ENCODE assay signal across 8 cellular contexts in genomic region chr22:31148953-31149627, GRCh38. TPM values are rescaled to one million over a fixed set of nuclear protein-coding genes. Genes with fewer than 3 reads are reported as not detected.
A peak's percentile ranks its signal among the peaks of the same experiment; 100 is the strongest.
DNase-seq lines count a peak whose midpoint lies in the region; ATAC-seq and TF ChIP-seq lines count a peak whose summit lies in the region.

No MANE protein-coding gene starts in this region.

- DNase-seq in CD1c-positive myeloid dendritic cell (ENCODE audit: extremely low spot score) (peak; percentile 50), HEK293T (ENCODE audit: extremely low spot score) (peak; percentile 94), NCI-H774 (lab: John Stamatoyannopoulos, UW) (peak; percentile 25), foreskin fibroblast (peak; percentile 65 to 87), activated gamma-delta T cell treated with Interleukin-2 at 50 U/mL for 16 hours (no peak)
- DNase-seq in activated T-cell treated with anti-CD3 and anti-CD28 coated beads, Interleukin-2, amount 50 U/mL, for 4 hours: no peak

- peaks cover 4% of the 10 kb centered on the region for H3K9me3 Mint-ChIP-seq in activated T-cell treated with anti-CD3 and anti-CD28 coated beads, Interleukin-2, amount 50 U/mL, for 4 hours

- POLR2A ChIA-PET in HEK293T (lab: Yijun Ruan, JAX): interaction anchor here (0.5 kb wide), 1 partner anchor 68 kb away, joined by 3 read pairs; the partner anchor contains the start of gene SMTN

- no peaks in the 10 kb centered on the region for H4K20me1 ChIP-seq in neural cell (ENCODE audit: insufficient read depth)

- TF ChIP-seq RAD21 in neural cell (conservative IDR thresholded peaks at IDR 0.05): peak; percentile 78

- H3F3A ChIP-seq in neural cell (ENCODE audit: insufficient read depth, low read length, poor library complexity, severe bottlenecking): no peaks in the 10 kb centered on the region

- TF ChIP-seq CTCF in foreskin fibroblast (IDR thresholded peaks at IDR 0.05; ENCODE audit: low read depth, low read length) (peak; percentile 99), neural cell (IDR thresholded peaks at IDR 0.05; ENCODE audit: poor library complexity, severe bottlenecking) (peak; percentile 67)

- peak; percentile 48 to 62 for ATAC-seq in activated T-cell treated with anti-CD3 and anti-CD28 coated beads, Interleukin-2, amount 50 U/mL, for 4 hours
- no peak for ATAC-seq in GM18907 (IDR thresholded peaks at IDR 0.05; ENCODE audit: unreplicated experiment)

- no peaks in the 10 kb centered on the region for H3K9me3 ChIP-seq in neural cell (ENCODE audit: low read length)

- no peak overlapping the region for H3K27ac ChIP-seq in neural cell (ENCODE audit: low read length)

- H3K4me1 Mint-ChIP-seq in activated T-cell treated with anti-CD3 and anti-CD28 coated beads, Interleukin-2, amount 50 U/mL, for 4 hours (ENCODE audit: low read depth): no peaks in the 10 kb centered on the region

- peaks cover 7% of the 10 kb centered on the region for H3K27me3 Mint-ChIP-seq in activated T-cell treated with anti-CD3 and anti-CD28 coated beads, Interleukin-2, amount 50 U/mL, for 4 hours (ENCODE audit: low read depth)

- no peak overlapping the region for H2AFZ ChIP-seq in neural cell (ENCODE audit: low read depth, low read length)

- CTCF ChIA-PET in HEK293T (lab: Yijun Ruan, JAX): interaction anchor here (0.6 to 1.4 kb wide), 4 partner anchors 39 to 386 kb away, joined by 3 to 5 read pairs (median 3); partner anchors contain the start of gene SELENOM

- no peak overlapping the region for H3K9ac ChIP-seq in neural cell (ENCODE audit: low read length)

- no peaks in the 10 kb centered on the region for H3K9me2 ChIP-seq in neural cell (ENCODE audit: insufficient read depth, low read length)

- no peak overlapping the region for H3K4me3 Mint-ChIP-seq in activated T-cell treated with anti-CD3 and anti-CD28 coated beads, Interleukin-2, amount 50 U/mL, for 4 hours

- H3K79me2 ChIP-seq in neural cell (replicated peaks; ENCODE audit: insufficient read depth, low read length): no peaks in the 10 kb centered on the region

- TF ChIP-seq EP300 in neural cell (conservative IDR thresholded peaks at IDR 0.05; ENCODE audit: poor library complexity, severe bottlenecking): no peak

- H3K4me3 ChIP-seq in foreskin fibroblast (ENCODE audit: low read depth in 1 of 2, low read length in 2 of 2): no peak overlapping the region
- H3K4me3 ChIP-seq in neural cell (ENCODE audit: low read length): no peak overlapping the region

- no peaks in the 10 kb centered on the region for H3K36me3 ChIP-seq in neural cell (ENCODE audit: insufficient read depth, low read length)

- H3K4me2 ChIP-seq in neural cell (ENCODE audit: low read length): no peak overlapping the region

- no peaks in the 10 kb centered on the region for H3K27me3 ChIP-seq in neural cell (ENCODE audit: insufficient read depth, low read depth, low read length)

- H3K36me3 Mint-ChIP-seq in activated T-cell treated with anti-CD3 and anti-CD28 coated beads, Interleukin-2, amount 50 U/mL, for 4 hours (ENCODE audit: insufficient read depth): no peaks in the 10 kb centered on the region

TF ChIP-seq in HEK293T, 16 proteins besides CTCF, POLR2A, EP300 and RAD21:
- TF ChIP-seq TARDBP (IDR thresholded peaks at IDR 0.05) (no peak), FOXA1 (IDR thresholded peaks at IDR 0.05) (no peak)

TF ChIP-seq in neural cell, 6 proteins besides CTCF, POLR2A, EP300 and RAD21:
- TF ChIP-seq POLR2AphosphoS5 (IDR thresholded peaks at IDR 0.05): no peak
- peak; percentile 64 for TF ChIP-seq SMC3 (conservative IDR thresholded peaks at IDR 0.05; ENCODE audit: poor library complexity)

RNA-seq across cellular contexts. Expression of gene PLA2G3, which starts 8.8 kb away (rescaled TPM):
- not detected for total RNA-seq in activated T-cell treated with anti-CD3 and anti-CD28 coated beads, Interleukin-2, amount 50 U/mL, for 4 hours
- polyA plus RNA-seq in neural cell: not detected in 2 replicates
- polyA minus RNA-seq in neural cell: not detected in 2 replicates

RNA-seq across cellular contexts. Expression of gene RNF185, which starts 10.9 kb away (rescaled TPM):
- 10 to 100 TPM; 25.3 to 34.1 (median 29.9) TPM for total RNA-seq in activated T-cell treated with anti-CD3 and anti-CD28 coated beads, Interleukin-2, amount 50 U/mL, for 4 hours
- polyA plus RNA-seq in neural cell: 38.5 and 42.2 TPM in 2 replicates
- 34.3 and 38.0 TPM in 2 replicates for polyA minus RNA-seq in neural cell

RNA-seq across cellular contexts. Expression of gene INPP5J, which starts 26.3 kb away (rescaled TPM):
- under 1 TPM in 2 of 3 donors, not detected in 1; 0.16 to 0.21 TPM for total RNA-seq in activated T-cell treated with anti-CD3 and anti-CD28 coated beads, Interleukin-2, amount 50 U/mL, for 4 hours
- polyA plus RNA-seq in neural cell: 3.7 and 9.4 TPM in 2 replicates
- 5.1 and 6.0 TPM in 2 replicates for polyA minus RNA-seq in neural cell

RNA-seq across cellular contexts. Expression of gene SELENOM, which starts 41.7 kb away (rescaled TPM):
- 10 to 100 TPM in 2 of 3 donors, 1 to 10 TPM in 1; 8.1 to 19.2 (median 12.1) TPM for total RNA-seq in activated T-cell treated with anti-CD3 and anti-CD28 coated beads, Interleukin-2, amount 50 U/mL, for 4 hours
- polyA plus RNA-seq in neural cell: 6.3 and 6.6 TPM in 2 replicates
- 2.1 TPM in 1 of 2 replicates, not detected in the other for polyA minus RNA-seq in neural cell

Comparison
In these comparisons a context has a peak if more than half of its experiments do, and no peak if none do; other contexts are left out.
1. DNase-seq: peak in CD1c-positive myeloid dendritic cell (single experiment), HEK293T (single experiment), NCI-H774 (single experiment) and foreskin fibroblast (2 of 2); none in activated T-cell treated with anti-CD3 and anti-CD28 coated beads, Interleukin-2, amount 50 U/mL, for 4 hours (single experiment) and activated gamma-delta T cell treated with Interleukin-2 at 50 U/mL for 16 hours (single experiment).